ENCODE assay signal across 30 cellular contexts in the genomic region with DNA sequence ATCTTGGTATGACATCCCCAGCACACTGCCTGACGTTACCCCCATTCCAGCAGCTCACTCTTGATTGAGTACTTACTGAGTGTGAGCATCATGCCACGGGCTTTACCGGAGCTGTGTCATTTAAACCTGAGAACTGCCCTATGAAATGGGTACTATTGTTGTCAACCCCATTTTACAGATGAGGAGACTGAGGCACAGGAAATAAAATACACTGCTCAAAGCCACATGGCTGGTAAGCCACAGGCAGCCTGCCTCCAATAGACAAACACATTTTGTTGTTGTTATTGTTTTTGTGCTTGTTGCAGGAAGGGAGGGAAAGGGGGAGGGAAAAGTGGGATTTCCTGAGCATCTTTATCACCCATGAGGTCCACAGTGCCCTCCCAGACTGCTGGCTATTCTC. TPM values are rescaled to one million over a fixed set of nuclear protein-coding genes. Genes with fewer than 3 reads are reported as not detected.
"Had no signal": no experiment of that assay in that cellular context is flagged by ENCODE, and none has a peak within 500 bp of the region (broad histone marks: within the 10 kb centered on the region; RNA-seq: fewer than 3 reads in every experiment).

No MANE protein-coding gene starts in this region.

- H3K27ac Mint-ChIP-seq: effector memory CD8-positive, alpha-beta T cell; immature natural killer cell; natural killer cell; stimulated activated naive CD8-positive, alpha-beta T cell treated with anti-CD3 and anti-CD28 coated beads, Interleukin-15, amount 100 ng/mL, for 72 hours had no signal

- H3K27me3 ChIP-seq: ovary had no signal

- H3K4me3 ChIP-seq: esophagus squamous epithelium, heart right ventricle, left ventricle myocardium inferior, lower lobe of right lung, ovary, psoas muscle, skin epidermis, spleen, suprapubic skin, transverse colon, upper lobe of right lung had no signal

- ATAC-seq: effector memory CD8-positive, alpha-beta T cell; heart right ventricle; left colon; lower lobe of right lung; natural killer cell; psoas muscle; right cardiac atrium; stimulated activated naive CD8-positive, alpha-beta T cell treated with anti-CD3 and anti-CD28 coated beads, Interleukin-15, amount 100 ng/mL, for 72 hours; upper lobe of right lung had no signal

- H3K36me3 ChIP-seq: esophagus squamous epithelium, heart right ventricle, left ventricle myocardium inferior, lower lobe of right lung, ovary, spleen, suprapubic skin, transverse colon, upper lobe of right lung had no signal

- H3K4me3 Mint-ChIP-seq: effector memory CD8-positive, alpha-beta T cell; immature natural killer cell; natural killer cell; stimulated activated naive CD8-positive, alpha-beta T cell treated with anti-CD3 and anti-CD28 coated beads, Interleukin-15, amount 100 ng/mL, for 72 hours had no signal

- H3K9me3 Mint-ChIP-seq: effector memory CD8-positive, alpha-beta T cell; immature natural killer cell; natural killer cell; stimulated activated naive CD8-positive, alpha-beta T cell treated with anti-CD3 and anti-CD28 coated beads, Interleukin-15, amount 100 ng/mL, for 72 hours had no signal

- FAIRE-seq: endometrium had no signal

- H3K27ac ChIP-seq: esophagus squamous epithelium, heart right ventricle, left ventricle myocardium inferior, lower lobe of right lung, ovary, psoas muscle, skin epidermis, spleen, suprapubic skin, transverse colon, upper lobe of right lung had no signal

- H3K36me3 Mint-ChIP-seq: natural killer cell had no signal

- H3K9me3 ChIP-seq: esophagus squamous epithelium, heart right ventricle, left ventricle myocardium inferior, lower lobe of right lung, ovary, psoas muscle, spleen, suprapubic skin, transverse colon, upper lobe of right lung had no signal

- DNase-seq: cortex of kidney; effector memory CD8-positive, alpha-beta T cell; esophagus squamous epithelium; foreskin melanocyte; heart right ventricle; hippocampal formation; immature natural killer cell; kidney glomerular epithelial cell; left colon; left ventricle myocardium inferior; lower lobe of right lung; natural killer cell; occipital lobe; ovary; posterior cingulate gyrus; psoas muscle; spleen; stimulated activated CD4-positive, alpha-beta T cell treated with anti-CD3 and anti-CD28 coated beads, Interleukin-4, amount 100 ng/mL, for 4 hours; stimulated activated naive CD4-positive, alpha-beta T cell; stimulated activated naive CD8-positive, alpha-beta T cell treated with anti-CD3 and anti-CD28 coated beads, Interleukin-15, amount 100 ng/mL, for 72 hours; transverse colon; upper lobe of right lung had no signal

RNA-seq across cellular contexts. Expression of a gene that starts 53.5 kb away (rescaled TPM):
- total RNA-seq: dermis microvascular lymphatic vessel endothelial cell, esophagus squamous epithelium, heart right ventricle, left ventricle myocardium inferior, lower lobe of right lung, mesenteric fat pad, myocyte, natural killer cell, ovary, psoas muscle, renal cortical epithelial cell, right cardiac atrium, spleen, suprapubic skin, transverse colon, upper lobe of right lung had no signal
- polyA plus RNA-seq: heart right ventricle, immature natural killer cell, ovary, psoas muscle, right cardiac atrium, spleen had no signal
